25 cellular contexts compared by ENCODE assay signal in genomic region chr12:113306382-113306781, GRCh38. TPM values are rescaled to one million over a fixed set of nuclear protein-coding genes. Genes with fewer than 3 reads are reported as not detected.
DNase-seq lines count a peak whose midpoint lies in the region; ATAC-seq and TF ChIP-seq lines count a peak whose summit lies in the region.
"Had no signal": no experiment of that assay in that cellular context is flagged by ENCODE, and none has a peak within 500 bp of the region (broad histone marks: within the 10 kb centered on the region; RNA-seq: fewer than 3 reads in every experiment).

No MANE protein-coding gene starts in this region.

- no peak overlapping the region for H3K4me3 ChIP-seq in effector memory CD4-positive, alpha-beta T cell (ENCODE audit: insufficient read depth, low read depth, low read length, poor library complexity, severe bottlenecking)
- H3K4me3 ChIP-seq: GM23248, K562, ovary, right atrium auricular region, stomach, upper lobe of right lung had no signal

- ATAC-seq in CD4-positive, alpha-beta T cell (ENCODE audit: poor library complexity): no peak
- no peak for ATAC-seq in GM21423 (IDR thresholded peaks at IDR 0.05; ENCODE audit: unreplicated experiment)
- ATAC-seq: activated T-cell treated with anti-CD3 and anti-CD28 coated beads, Interleukin-2, amount 50 U/mL, for 4 hours; left cardiac atrium; Right ventricle myocardium inferior; upper lobe of right lung had no signal

- H3K27me3 ChIP-seq in effector memory CD4-positive, alpha-beta T cell (replicated peaks; ENCODE audit: control insufficient read depth, insufficient read depth, low read length, poor library complexity, severe bottlenecking): no peaks in the 10 kb centered on the region
- no peaks in the 10 kb centered on the region for H3K27me3 ChIP-seq in CD4-positive, alpha-beta T cell (ENCODE audit: control insufficient read depth, insufficient read depth, low read length)
- H3K27me3 ChIP-seq: ovary, right atrium auricular region, stomach, upper lobe of right lung had no signal

- H3K27ac ChIP-seq in effector memory CD4-positive, alpha-beta T cell (ENCODE audit: insufficient read depth, low read length, poor library complexity, severe bottlenecking): no peak overlapping the region
- H3K27ac ChIP-seq in CD4-positive, alpha-beta T cell (ENCODE audit: low read depth, low read length): no peak overlapping the region
- H3K27ac ChIP-seq: GM23248, ovary, right atrium auricular region, stomach, upper lobe of right lung had no signal

- DNase-seq in DMS53 (lab: John Stamatoyannopoulos, UW) (peak; percentile 37), DMS53 treated with DMSO at 0.1 percent for 48 hours (lab: John Stamatoyannopoulos, UW; ENCODE audit: unreplicated experiment) (no peak), ELR (ENCODE audit: low read depth) (peak; percentile 24), NCI-H69 (lab: John Stamatoyannopoulos, UW) (peak; percentile 71), iPS-NIHi11 (ENCODE audit: low spot score) (peak; percentile 15)
- no peak for DNase-seq in effector memory CD4-positive, alpha-beta T cell
- no peak for DNase-seq in CD4-positive, alpha-beta T cell
- DNase-seq: 8988T; activated CD4-positive, alpha-beta T cell treated with anti-CD3 and anti-CD28 coated beads for 1 hour; activated naive CD4-positive, alpha-beta T cell treated with Interleukin-2 at 50 U/mL for 16 hours; activated T-cell treated with anti-CD3 and anti-CD28 coated beads, Interleukin-2, amount 50 U/mL, for 4 hours; GM23248; left cardiac atrium; mesenchymal stem cell; naive B cell; NCI-H187; NCI-H524 treated with DMSO at 0.1 percent for 48 hours; ovary; stomach; upper lobe of right lung had no signal

- intact Hi-C loops in CD4-positive, alpha-beta T cell (cut with DNase I, micrococcal nuclease): no loop called here

- no peak overlapping the region for H3K4me3 Mint-ChIP-seq in CD4-positive, alpha-beta T cell
- H3K4me3 Mint-ChIP-seq: activated T-cell treated with anti-CD3 and anti-CD28 coated beads, Interleukin-2, amount 50 U/mL, for 4 hours; dendritic cell treated with granulocyte-macrophage colony-stimulating factor and Interleukin-4, amounts not matched to agents 40 ng/mL and 50 ng/mL, for 4 days; naive B cell had no signal

- TF ChIP-seq CTCF in CD4-positive, alpha-beta T cell (IDR thresholded peaks at IDR 0.05): no peak

- H3K27me3 Mint-ChIP-seq in CD4-positive, alpha-beta T cell: no peaks in the 10 kb centered on the region
- H3K27me3 Mint-ChIP-seq: dendritic cell treated with granulocyte-macrophage colony-stimulating factor and Interleukin-4, amounts not matched to agents 40 ng/mL and 50 ng/mL, for 4 days; naive B cell had no signal

- peaks cover 15% of the 10 kb centered on the region for H3K4me1 Mint-ChIP-seq in CD4-positive, alpha-beta T cell (ENCODE audit: low read depth)

- POLR2A ChIA-PET in CD4-positive, alpha-beta T cell (lab: Charles Lee): no interaction called here

- H3K36me3 Mint-ChIP-seq in CD4-positive, alpha-beta T cell (ENCODE audit: low read depth): peaks cover 82% of the 10 kb centered on the region

- H3K9me3 Mint-ChIP-seq in CD4-positive, alpha-beta T cell: no peaks in the 10 kb centered on the region
- H3K9me3 Mint-ChIP-seq: activated T-cell treated with anti-CD3 and anti-CD28 coated beads, Interleukin-2, amount 50 U/mL, for 4 hours; dendritic cell treated with granulocyte-macrophage colony-stimulating factor and Interleukin-4, amounts not matched to agents 40 ng/mL and 50 ng/mL, for 4 days; naive B cell had no signal

- no peaks in the 10 kb centered on the region for H3K4me1 ChIP-seq in effector memory CD4-positive, alpha-beta T cell (ENCODE audit: control insufficient read depth, insufficient read depth, low read length, poor library complexity, severe bottlenecking)
- H3K4me1 ChIP-seq: right atrium auricular region, stomach, upper lobe of right lung had no signal

- H3K27ac Mint-ChIP-seq in CD4-positive, alpha-beta T cell: no peak overlapping the region
- H3K27ac Mint-ChIP-seq: dendritic cell treated with granulocyte-macrophage colony-stimulating factor and Interleukin-4, amounts not matched to agents 40 ng/mL and 50 ng/mL, for 4 days had no signal

- no peaks in the 10 kb centered on the region for H3K9me3 ChIP-seq in effector memory CD4-positive, alpha-beta T cell (ENCODE audit: control insufficient read depth, low read length)
- H3K9me3 ChIP-seq in CD4-positive, alpha-beta T cell (ENCODE audit: control insufficient read depth, low read length): no peaks in the 10 kb centered on the region
- H3K9me3 ChIP-seq: ovary, right atrium auricular region, stomach, upper lobe of right lung had no signal

- CTCF ChIA-PET in CD4-positive, alpha-beta T cell (lab: Charles Lee): no interaction called here

- peaks cover 59% of the 10 kb centered on the region for H3K36me3 ChIP-seq in effector memory CD4-positive, alpha-beta T cell (ENCODE audit: control insufficient read depth, insufficient read depth, low read length)
- H3K36me3 ChIP-seq: ovary had no signal

RNA-seq across cellular contexts. Expression of gene SLC8B1, which starts 28.5 kb away (rescaled TPM):
- 10 to 100 TPM; 85.3 to 92.7 TPM for total RNA-seq in CD4-positive, alpha-beta T cell

RNA-seq across cellular contexts. Expression of gene PLBD2, which starts 52.0 kb away (rescaled TPM):
- 10 to 100 TPM; 10.4 to 12.2 TPM for total RNA-seq in CD4-positive, alpha-beta T cell

Comparison
In these comparisons a context has a peak if more than half of its experiments do, and no peak if none do; other contexts are left out.
1. DNase-seq: peak in DMS53 (single experiment), ELR (single experiment), NCI-H69 (single experiment) and iPS-NIHi11 (single experiment); none in DMS53 treated with DMSO at 0.1 percent for 48 hours (single experiment), effector memory CD4-positive, alpha-beta T cell (0 of 3) and CD4-positive, alpha-beta T cell (0 of 10).